Comparison of ENCODE assay signal across 21 cellular contexts in genomic region chr10:13421382-13421917, GRCh38.
DNase-seq lines count a peak whose midpoint lies in the region; ATAC-seq, FAIRE-seq and TF ChIP-seq lines count a peak whose summit lies in the region.
"Had no signal": no experiment of that assay in that cellular context is flagged by ENCODE, and none has a peak within 500 bp of the region (broad histone marks: within the 10 kb centered on the region; RNA-seq: fewer than 3 reads in every experiment).

No MANE protein-coding gene starts in this region.

- FAIRE-seq in H1 (lab: Jason Lieb, UNC) = no peak
- FAIRE-seq: A549, D721Med, G401.6, GM19239, K562 had no signal

- no peak overlapping the region for H3K27ac Mint-ChIP-seq in activated CD8-positive, alpha-beta memory T cell treated with anti-CD3 and anti-CD28 coated beads, Interleukin-2, amount 10 ng/mL, durations not matched to agents 7 days and 5 days
- H3K27ac Mint-ChIP-seq: CD4-positive, alpha-beta T cell had no signal

- H2AK5ac ChIP-seq in H1 (ENCODE audit: low read depth, low read length) = no peak overlapping the region
- H2AK5ac ChIP-seq in mesendoderm (ENCODE audit: low read length) = no peak overlapping the region

- H3K23ac ChIP-seq in H1 (ENCODE audit: insufficient read length) (no peak overlapping the region), mesendoderm (ENCODE audit: low read length) (no peak overlapping the region)

- DNase-seq in activated CD8-positive, alpha-beta memory T cell treated with anti-CD3 and anti-CD28 coated beads, Interleukin-2, amount 50 U/mL, for 48 hours = peak; percentile 12
- no peak for DNase-seq in activated CD8-positive, alpha-beta memory T cell treated with anti-CD3 and anti-CD28 coated beads, Interleukin-2, amount 10 ng/mL, durations not matched to agents 7 days and 5 days
- DNase-seq in LHCN-M2 (ENCODE audit: low read depth) (peak; percentile 31), H1 (ENCODE audit: low read depth in 1 of 2, low spot score in 2 of 2) (no peak), mesendoderm (no peak), ecto neural progenitor cell (ENCODE audit: low spot score) (no peak), adrenal gland (no peak)
- DNase-seq: AML-193; Caco-2; CD4-positive, alpha-beta T cell; GOT3; H9; IMR-90 had no signal

- intact Hi-C loops in adrenal gland (cut with DNase I) = no loop called here

- H3K79me1 ChIP-seq in H1 (ENCODE audit: low read depth, low read length) (no peaks in the 10 kb centered on the region), mesendoderm (ENCODE audit: low read length) (no peaks in the 10 kb centered on the region)

- H3K9me3 ChIP-seq in H1 (ENCODE audit: insufficient read depth in 2 of 2, low read depth in 1 of 2, low read length in 1 of 2) (no peaks in the 10 kb centered on the region), adrenal gland (replicated peaks in 1 of 3) (no peaks in the 10 kb centered on the region)
- H3K9me3 ChIP-seq: A549 had no signal

- H3K4me1 ChIP-seq in H1 (replicated peaks in 1 of 4; ENCODE audit: control insufficient read depth in 3 of 4, insufficient read depth in 4 of 4, low read length in 3 of 4) (no peaks in the 10 kb centered on the region), mesendoderm (ENCODE audit: control insufficient read depth, low read depth, low read length) (no peaks in the 10 kb centered on the region), adrenal gland (replicated peaks in 1 of 2) (no peaks in the 10 kb centered on the region)
- H3K4me1 ChIP-seq: A549, Caco-2 had no signal

- H3K79me2 ChIP-seq in H1 (ENCODE audit: control insufficient read depth in 1 of 2, insufficient read depth in 2 of 2, low read length in 2 of 2) = no peaks in the 10 kb centered on the region
- H3K79me2 ChIP-seq in mesendoderm (ENCODE audit: control insufficient read depth, insufficient read depth, low read length) = no peaks in the 10 kb centered on the region

- H3K27me3 ChIP-seq in H1 (replicated peaks in 1 of 4; ENCODE audit: control insufficient read depth in 3 of 4, extremely low read depth in 1 of 4, insufficient read depth in 3 of 4, low read length in 3 of 4) (no peaks in the 10 kb centered on the region), mesendoderm (ENCODE audit: insufficient read depth, low read length, poor library complexity) (no peaks in the 10 kb centered on the region), adrenal gland (no peaks in the 10 kb centered on the region)

- no peak overlapping the region for H3K9ac ChIP-seq in H1 (replicated peaks in 1 of 4; ENCODE audit: extremely low read depth in 1 of 4, low read depth in 3 of 4, low read length in 3 of 4)
- no peak overlapping the region for H3K9ac ChIP-seq in mesendoderm (ENCODE audit: low read length)

- TF ChIP-seq POLR2A in H1 (IDR thresholded peaks at IDR 0.05; ENCODE audit: control extremely low read depth in 1 of 2, low read depth in 2 of 2, low read length in 2 of 2) (no peak), adrenal gland (IDR thresholded peaks at IDR 0.05) (no peak)

- no peaks in the 10 kb centered on the region for H3K23me2 ChIP-seq in H1 (ENCODE audit: low read depth, low read length)

- no peak overlapping the region for H3K18ac ChIP-seq in H1 (ENCODE audit: extremely low read depth, low read length)
- no peak overlapping the region for H3K18ac ChIP-seq in mesendoderm (ENCODE audit: low read length)

- 100% methylated on average over 2 of the region's 2 CpGs; no CpG with 5 or more reads in 1 of the 2 experiments for WGBS in H1 (ENCODE audit: extremely low coverage in 1 of 2, insufficient coverage in 1 of 2, insufficient read length in 1 of 2, insufficient replicate concordance in 2 of 2, low coverage in 1 of 2, low lambda C conversion rate in 2 of 2, missing lambda C conversion rate in 1 of 2), 2 experiments
- WGBS in mesendoderm (ENCODE audit: extremely low coverage, insufficient coverage, low lambda C conversion rate) = no CpG with 5 or more reads among the region's 2 CpGs
- WGBS in adrenal gland, 4 donors = 69 to 100% (median 87%) methylated on average over 2 of the region's 2 CpGs

- H2BK15ac ChIP-seq in H1 (ENCODE audit: low read length) (no peak overlapping the region), mesendoderm (replicated peaks; ENCODE audit: low read depth) (no peak overlapping the region)

- H2BK20ac ChIP-seq in H1 (ENCODE audit: low read length) = no peak overlapping the region

- H2BK5ac ChIP-seq in H1 (ENCODE audit: low read depth, low read length) (no peak overlapping the region), mesendoderm (ENCODE audit: low read length) (no peak overlapping the region)

- no peak for ATAC-seq in activated CD8-positive, alpha-beta memory T cell treated with anti-CD3 and anti-CD28 coated beads, Interleukin-2, amount 10 ng/mL, durations not matched to agents 7 days and 5 days
- ATAC-seq: A549, K562 had no signal

- H3K56ac ChIP-seq in H1 (replicated peaks; ENCODE audit: insufficient read length, low read depth, low read length) = no peak overlapping the region
- no peak overlapping the region for H3K56ac ChIP-seq in mesendoderm (ENCODE audit: low read length)

- H3K27ac ChIP-seq in H1 (ENCODE audit: low read depth, low read length) = no peak overlapping the region
- H3K27ac ChIP-seq in mesendoderm (ENCODE audit: low read depth, low read length) = no peak overlapping the region
- no peak overlapping the region for H3K27ac ChIP-seq in adrenal gland
- H3K27ac ChIP-seq: 22Rv1, A549, C4-2B, HL-60 had no signal

- peaks cover 15% of the 10 kb centered on the region for H3K27me3 Mint-ChIP-seq in activated CD8-positive, alpha-beta memory T cell treated with anti-CD3 and anti-CD28 coated beads, Interleukin-2, amount 10 ng/mL, durations not matched to agents 7 days and 5 days

- no peak overlapping the region for H4K91ac ChIP-seq in H1 (replicated peaks; ENCODE audit: insufficient read length, low read length)

- H4K8ac ChIP-seq in H1 (ENCODE audit: extremely low read depth, insufficient read depth, low read length) (no peak overlapping the region), mesendoderm (ENCODE audit: low read depth, low read length) (no peak overlapping the region)

- H3K4me2 ChIP-seq in H1 (ENCODE audit: insufficient read depth in 1 of 2, low read depth in 2 of 2, low read length in 2 of 2) = no peak overlapping the region
- no peak overlapping the region for H3K4me2 ChIP-seq in mesendoderm (ENCODE audit: low read length)
- H3K4me2 ChIP-seq: A549 had no signal

- H3K9me3 Mint-ChIP-seq in activated CD8-positive, alpha-beta memory T cell treated with anti-CD3 and anti-CD28 coated beads, Interleukin-2, amount 10 ng/mL, durations not matched to agents 7 days and 5 days (ENCODE audit: low read depth) = no peaks in the 10 kb centered on the region
- H3K9me3 Mint-ChIP-seq: CD4-positive, alpha-beta T cell had no signal

- H3K36me3 ChIP-seq in H1 (ENCODE audit: control insufficient read depth in 2 of 4, insufficient read depth in 4 of 4, low read length in 3 of 4) = no peaks in the 10 kb centered on the region
- H3K36me3 ChIP-seq in mesendoderm (ENCODE audit: control insufficient read depth, insufficient read depth, low read length) = no peaks in the 10 kb centered on the region
- H3K36me3 ChIP-seq in adrenal gland (replicated peaks in 1 of 2) = no peaks in the 10 kb centered on the region

- no peak overlapping the region for H3K14ac ChIP-seq in H1 (ENCODE audit: insufficient read length)

- TF ChIP-seq CTCF in H1 (IDR thresholded peaks at IDR 0.05; ENCODE audit: control extremely low read depth in 1 of 3, insufficient read depth in 1 of 3, low read depth in 1 of 3, low read length in 3 of 3) (no peak), adrenal gland (IDR thresholded peaks at IDR 0.05) (no peak)

- no peaks in the 10 kb centered on the region for H3K4me1 Mint-ChIP-seq in activated CD8-positive, alpha-beta memory T cell treated with anti-CD3 and anti-CD28 coated beads, Interleukin-2, amount 10 ng/mL, durations not matched to agents 7 days and 5 days
- H3K4me1 Mint-ChIP-seq: H9 had no signal

- 0 out of 2 replicates have a peak overlapping the region, but pooled peaks have one; percentile 29 for H2AFZ ChIP-seq in H1 (ENCODE audit: low read length)

- TF ChIP-seq EP300 in H1 (IDR thresholded peaks at IDR 0.05; ENCODE audit: borderline replicate concordance in 1 of 2, low read depth in 2 of 2, low read length in 2 of 2) = no peak

- H3K4ac ChIP-seq in H1 (replicated peaks; ENCODE audit: insufficient read length, low read depth, low read length) (no peak overlapping the region), mesendoderm (ENCODE audit: low read depth, low read length) (no peak overlapping the region)

- CTCF ChIA-PET in activated CD8-positive, alpha-beta memory T cell treated with anti-CD3 and anti-CD28 coated beads, Interleukin-2, amount 10 ng/mL, durations not matched to agents 7 days and 5 days (lab: Charles Lee) = no interaction called here
- CTCF ChIA-PET in H1 (lab: Charles Lee; ENCODE audit: partially characterized antibody) = interaction anchor here (0.8 to 14.8 kb wide), 7 partner anchors 11 to 115 kb away, joined by 3 to 132 read pairs (median 5); no protein-coding TSS in a partner anchor

- no peaks in the 10 kb centered on the region for H3K36me3 Mint-ChIP-seq in activated CD8-positive, alpha-beta memory T cell treated with anti-CD3 and anti-CD28 coated beads, Interleukin-2, amount 10 ng/mL, durations not matched to agents 7 days and 5 days

- no peak overlapping the region for H3K4me3 ChIP-seq in H1 (ENCODE audit: extremely low read depth in 1 of 4, insufficient read depth in 2 of 4, low read depth in 3 of 4, low read length in 4 of 4)
- H3K4me3 ChIP-seq in mesendoderm (ENCODE audit: low read length) = no peak overlapping the region
- no peak overlapping the region for H3K4me3 ChIP-seq in adrenal gland
- H3K4me3 ChIP-seq: A549, K562 had no signal

- H3K4me3 Mint-ChIP-seq in activated CD8-positive, alpha-beta memory T cell treated with anti-CD3 and anti-CD28 coated beads, Interleukin-2, amount 10 ng/mL, durations not matched to agents 7 days and 5 days = no peak overlapping the region
- H3K4me3 Mint-ChIP-seq: CD4-positive, alpha-beta T cell; H9 had no signal

- H2BK12ac ChIP-seq in H1 (ENCODE audit: low read depth, low read length) = no peak overlapping the region

- H4K20me1 ChIP-seq in H1 (replicated peaks in 1 of 2; ENCODE audit: control insufficient read depth in 1 of 2, insufficient read depth in 2 of 2, low read length in 2 of 2) = no peaks in the 10 kb centered on the region

- H4K5ac ChIP-seq in H1 (ENCODE audit: insufficient read length, low read depth, low read length) (no peak overlapping the region), mesendoderm (ENCODE audit: low read length) (no peak overlapping the region)

- no peak for TF ChIP-seq RAD21 in H1 (IDR thresholded peaks at IDR 0.05 in 1 of 2, conservative IDR thresholded peaks at IDR 0.05 in 1 of 2; ENCODE audit: low read depth in 2 of 2, low read length in 2 of 2)

- POLR2A ChIA-PET in H1 (lab: Charles Lee; ENCODE audit: partially characterized antibody) = no interaction called here

- H2BK120ac ChIP-seq in H1 (replicated peaks; ENCODE audit: low read depth, low read length) (no peak overlapping the region), mesendoderm (ENCODE audit: low read depth, low read length) (no peak overlapping the region)

TF ChIP-seq in H1, 55 proteins besides CTCF, POLR2A, EP300 and RAD21 (continues in another document):
- no peak for TF ChIP-seq RBBP5 (IDR thresholded peaks at IDR 0.05; ENCODE audit: borderline replicate concordance, low read depth, low read length)
- TF ChIP-seq YY1 (IDR thresholded peaks at IDR 0.05; ENCODE audit: low read depth, low read length) = no peak
- no peak for TF ChIP-seq KDM4A (IDR thresholded peaks at IDR 0.05; ENCODE audit: low read depth, low read length, severe bottlenecking)

Comparison
In these comparisons a context has a peak if more than half of its experiments do, and no peak if none do; other contexts are left out.
1. DNase-seq: peak in activated CD8-positive, alpha-beta memory T cell treated with anti-CD3 and anti-CD28 coated beads, Interleukin-2, amount 50 U/mL, for 48 hours (single experiment) and LHCN-M2 (single experiment); none in activated CD8-positive, alpha-beta memory T cell treated with anti-CD3 and anti-CD28 coated beads, Interleukin-2, amount 10 ng/mL, durations not matched to agents 7 days and 5 days (single experiment), H1 (0 of 2), mesendoderm (single experiment), ecto neural progenitor cell (single experiment) and adrenal gland (0 of 7).